ENCODE assay signal across 19 cellular contexts in the genomic region with DNA sequence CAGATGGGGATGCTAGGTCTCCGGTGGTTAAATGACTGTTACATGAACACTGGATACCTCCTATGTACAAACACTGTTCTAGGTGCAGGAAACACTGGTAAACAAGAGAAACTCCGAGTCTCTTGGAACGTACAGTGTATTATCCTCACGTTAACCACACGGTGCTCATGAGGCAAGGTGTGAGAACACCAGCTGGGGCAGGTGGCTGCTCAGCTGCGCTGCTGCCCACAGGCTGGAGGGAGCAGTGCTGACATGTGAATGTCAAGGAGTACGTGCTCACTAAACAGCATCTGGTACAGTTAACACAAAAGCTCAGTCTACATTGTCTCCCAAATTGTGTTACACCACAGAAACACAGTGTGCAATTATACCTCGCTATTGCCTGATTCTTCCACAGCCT.
DNase-seq lines count a peak whose midpoint lies in the region; ATAC-seq and TF ChIP-seq lines count a peak whose summit lies in the region.
"Had no signal": no experiment of that assay in that cellular context is flagged by ENCODE, and none has a peak within 500 bp of the region (broad histone marks: within the 10 kb centered on the region; RNA-seq: fewer than 3 reads in every experiment).

No MANE protein-coding gene starts in this region.

- TF ChIP-seq CTCF in upper lobe of right lung (IDR thresholded peaks at IDR 0.05): no peak

- no peak overlapping the region for H3K4me3 ChIP-seq in upper lobe of right lung
- H3K4me3 ChIP-seq: BLaER1, gastroesophageal sphincter, left ventricle myocardium inferior, pancreas, SJSA1 had no signal

- no peak overlapping the region for H3K27ac ChIP-seq in upper lobe of right lung
- H3K27ac ChIP-seq: 22Rv1, BLaER1, gastroesophageal sphincter, left ventricle myocardium inferior, pancreas, SJSA1 had no signal

- peak; percentile 43 for DNase-seq in DMS53 (lab: John Stamatoyannopoulos, UW)
- DNase-seq in DMS53 treated with DMSO at 0.1 percent for 48 hours (lab: John Stamatoyannopoulos, UW; ENCODE audit: unreplicated experiment): no peak
- no peak for DNase-seq in stimulated activated naive CD8-positive, alpha-beta T cell treated with anti-CD3 and anti-CD28 coated beads, Interleukin-15, amount 100 ng/mL, for 72 hours
- no peak for DNase-seq in stimulated activated naive CD8-positive, alpha-beta T cell treated with anti-CD3 and anti-CD28 coated beads, Interleukin-15, Interleukin-2, amounts not matched to agents 100 U/mL and 50 U/mL, for 24 hours
- peak; percentile 59 to 66 (median 59) for DNase-seq in effector memory CD8-positive, alpha-beta T cell
- peak; percentile 29 for DNase-seq in upper lobe of right lung
- DNase-seq in EL: no peak
- DNase-seq in NCI-H2081 treated with DMSO at 0.1 percent for 48 hours (lab: John Stamatoyannopoulos, UW): no peak
- DNase-seq: activated CD4-positive, CD25-positive, alpha-beta regulatory T cell treated with anti-CD3 and anti-CD28 coated beads, Interleukin-2, amount 50 U/mL, for 72 hours; anterior cingulate cortex; DMS153; left ventricle myocardium inferior; small intestine had no signal

- no peaks in the 10 kb centered on the region for H3K9me3 ChIP-seq in upper lobe of right lung
- H3K9me3 ChIP-seq: BLaER1, gastroesophageal sphincter, left ventricle myocardium inferior, pancreas, SJSA1 had no signal

- peak; percentile 64 for ATAC-seq in stimulated activated naive CD8-positive, alpha-beta T cell treated with anti-CD3 and anti-CD28 coated beads, Interleukin-15, amount 100 ng/mL, for 72 hours
- no peak for ATAC-seq in stimulated activated naive CD8-positive, alpha-beta T cell treated with anti-CD3 and anti-CD28 coated beads, Interleukin-15, Interleukin-2, amounts not matched to agents 100 U/mL and 50 U/mL, for 24 hours
- ATAC-seq in effector memory CD8-positive, alpha-beta T cell (replicated peaks): peak; percentile 97
- peak; percentile 12 for ATAC-seq in upper lobe of right lung
- ATAC-seq: gastroesophageal sphincter, pancreas had no signal

- no peaks in the 10 kb centered on the region for H3K9me3 Mint-ChIP-seq in stimulated activated naive CD8-positive, alpha-beta T cell treated with anti-CD3 and anti-CD28 coated beads, Interleukin-15, amount 100 ng/mL, for 72 hours
- H3K9me3 Mint-ChIP-seq in effector memory CD8-positive, alpha-beta T cell: no peaks in the 10 kb centered on the region
- H3K9me3 Mint-ChIP-seq: stimulated activated memory B cell treated with anti-CD40 and anti-IgM and Interleukin-4, amounts not matched to agents 10 μg/mL and 1 μg/mL and 100 μg/mL, for 72 hours had no signal

- H3K4me3 Mint-ChIP-seq in stimulated activated naive CD8-positive, alpha-beta T cell treated with anti-CD3 and anti-CD28 coated beads, Interleukin-15, amount 100 ng/mL, for 72 hours: no peak overlapping the region
- H3K4me3 Mint-ChIP-seq in effector memory CD8-positive, alpha-beta T cell: peak overlapping the region; percentile 31 to 38
- H3K4me3 Mint-ChIP-seq: stimulated activated memory B cell treated with anti-CD40 and anti-IgM and Interleukin-4, amounts not matched to agents 10 μg/mL and 1 μg/mL and 100 μg/mL, for 72 hours had no signal

- no peaks in the 10 kb centered on the region for H3K4me1 ChIP-seq in upper lobe of right lung
- H3K4me1 ChIP-seq: BLaER1, gastroesophageal sphincter, left ventricle myocardium inferior, pancreas, SJSA1 had no signal

- H3K36me3 Mint-ChIP-seq in effector memory CD8-positive, alpha-beta T cell (ENCODE audit: insufficient read depth): peaks cover 3% of the 10 kb centered on the region
- H3K36me3 Mint-ChIP-seq: stimulated activated memory B cell treated with anti-CD40 and anti-IgM and Interleukin-4, amounts not matched to agents 10 μg/mL and 1 μg/mL and 100 μg/mL, for 72 hours had no signal

- intact Hi-C loops in upper lobe of right lung (cut with DNase I): no loop called here

- H3K27me3 Mint-ChIP-seq in stimulated activated naive CD8-positive, alpha-beta T cell treated with anti-CD3 and anti-CD28 coated beads, Interleukin-15, amount 100 ng/mL, for 72 hours: no peaks in the 10 kb centered on the region
- H3K27me3 Mint-ChIP-seq in effector memory CD8-positive, alpha-beta T cell: no peaks in the 10 kb centered on the region

- H3K27me3 ChIP-seq in upper lobe of right lung: no peaks in the 10 kb centered on the region
- H3K27me3 ChIP-seq: BLaER1, gastroesophageal sphincter, pancreas, SJSA1 had no signal

- peaks cover 14% of the 10 kb centered on the region for H3K4me1 Mint-ChIP-seq in stimulated activated naive CD8-positive, alpha-beta T cell treated with anti-CD3 and anti-CD28 coated beads, Interleukin-15, amount 100 ng/mL, for 72 hours
- H3K4me1 Mint-ChIP-seq in effector memory CD8-positive, alpha-beta T cell (ENCODE audit: low read depth in 2 of 2): peaks cover 32 to 35% of the 10 kb centered on the region in 2 donors
- H3K4me1 Mint-ChIP-seq: stimulated activated memory B cell treated with anti-CD40 and anti-IgM and Interleukin-4, amounts not matched to agents 10 μg/mL and 1 μg/mL and 100 μg/mL, for 72 hours had no signal

- no peaks in the 10 kb centered on the region for H3K36me3 ChIP-seq in upper lobe of right lung
- H3K36me3 ChIP-seq: BLaER1, gastroesophageal sphincter, left ventricle myocardium inferior, pancreas, SJSA1 had no signal

- H3K27ac Mint-ChIP-seq in stimulated activated naive CD8-positive, alpha-beta T cell treated with anti-CD3 and anti-CD28 coated beads, Interleukin-15, amount 100 ng/mL, for 72 hours: no peak overlapping the region
- H3K27ac Mint-ChIP-seq in effector memory CD8-positive, alpha-beta T cell: peak overlapping the region; percentile 63 to 79
- H3K27ac Mint-ChIP-seq: stimulated activated memory B cell treated with anti-CD40 and anti-IgM and Interleukin-4, amounts not matched to agents 10 μg/mL and 1 μg/mL and 100 μg/mL, for 72 hours had no signal

Comparison
In these comparisons a context has a peak if more than half of its experiments do, and no peak if none do; other contexts are left out.
1. DNase-seq: peak in DMS53 (single experiment), effector memory CD8-positive, alpha-beta T cell (3 of 3) and upper lobe of right lung (single experiment); none in DMS53 treated with DMSO at 0.1 percent for 48 hours (single experiment), stimulated activated naive CD8-positive, alpha-beta T cell treated with anti-CD3 and anti-CD28 coated beads, Interleukin-15, amount 100 ng/mL, for 72 hours (0 of 2), stimulated activated naive CD8-positive, alpha-beta T cell treated with anti-CD3 and anti-CD28 coated beads, Interleukin-15, Interleukin-2, amounts not matched to agents 100 U/mL and 50 U/mL, for 24 hours (single experiment), EL (single experiment) and NCI-H2081 treated with DMSO at 0.1 percent for 48 hours (single experiment).
2. H3K27ac Mint-ChIP-seq: peak in effector memory CD8-positive, alpha-beta T cell (2 of 2); none in stimulated activated naive CD8-positive, alpha-beta T cell treated with anti-CD3 and anti-CD28 coated beads, Interleukin-15, amount 100 ng/mL, for 72 hours (0 of 2).
3. H3K4me3 Mint-ChIP-seq: peak in effector memory CD8-positive, alpha-beta T cell (2 of 2); none in stimulated activated naive CD8-positive, alpha-beta T cell treated with anti-CD3 and anti-CD28 coated beads, Interleukin-15, amount 100 ng/mL, for 72 hours (0 of 2).